ENCODE assay signal across 15 cellular contexts in the genomic region with DNA sequence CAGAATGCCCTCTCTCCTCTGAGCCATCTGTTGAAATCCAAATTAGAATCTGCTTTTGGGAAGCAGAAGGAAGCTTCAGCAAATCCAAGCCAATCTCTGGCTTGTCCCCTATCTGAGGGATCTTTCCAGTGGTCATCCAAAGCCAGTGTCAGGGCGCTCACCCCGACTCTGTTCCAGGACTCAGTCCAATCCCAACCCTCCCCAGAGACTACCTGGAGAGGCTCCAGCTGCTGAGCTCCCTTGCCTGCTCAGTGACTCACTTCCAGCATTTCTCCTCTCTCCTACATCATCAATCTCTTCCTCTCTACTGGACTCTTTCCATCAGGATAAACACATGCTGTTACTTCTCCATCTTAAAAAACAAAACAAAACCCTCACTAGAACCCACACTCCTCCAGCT. TPM values are rescaled to one million over a fixed set of nuclear protein-coding genes. Genes with fewer than 3 reads are reported as not detected.
DNase-seq lines count a peak whose midpoint lies in the region; ATAC-seq and TF ChIP-seq lines count a peak whose summit lies in the region.
"Had no signal": no experiment of that assay in that cellular context is flagged by ENCODE, and none has a peak within 500 bp of the region (broad histone marks: within the 10 kb centered on the region; RNA-seq: fewer than 3 reads in every experiment).

No MANE protein-coding gene starts in this region.

- H3K4me3 Mint-ChIP-seq in natural killer cell, result no peak overlapping the region
- H3K4me3 Mint-ChIP-seq in stimulated activated memory B cell treated with anti-CD40 and anti-IgM and Interleukin-4, amounts not matched to agents 10 μg/mL and 1 μg/mL and 100 μg/mL, for 72 hours, result no peak overlapping the region
- H3K4me3 Mint-ChIP-seq: CD4-positive, CD25-positive, alpha-beta regulatory T cell; dendritic cell treated with granulocyte-macrophage colony-stimulating factor and Interleukin-4, amounts not matched to agents 40 ng/mL and 50 ng/mL, for 4 days; immature natural killer cell; neural progenitor cell had no signal

- CTCF ChIA-PET in AG04449 (lab: Yijun Ruan, JAX) (interaction anchor here (0.7 to 10.2 kb wide), 8 partner anchors 9 to 286 kb away, joined by 3 to 128 read pairs (median 6); partner anchors contain the start of genes FBXL8, NOL3 and TRADD), HEK293 (lab: Yijun Ruan, JAX) (interaction anchor here (0.6 to 1.0 kb wide), 3 partner anchors 19 to 368 kb away, joined by 3 to 5 read pairs (median 3); no protein-coding TSS in a partner anchor)

- DNase-seq in AG04449 (ENCODE audit: low read depth, low spot score), result peak; percentile 44
- peak; percentile 91 to 92 for DNase-seq in cardiac fibroblast (ENCODE audit: low read depth in 2 of 2)
- peak; percentile 68 for DNase-seq in myocyte (ENCODE audit: low read depth)
- DNase-seq in psoas muscle, result no peak
- DNase-seq in natural killer cell, result no peak
- DNase-seq: CD4-positive, CD25-positive, alpha-beta regulatory T cell; immature natural killer cell; NCI-H510A; stimulated activated CD4-positive, alpha-beta T cell treated with anti-CD3 and anti-CD28 coated beads, Interleukin-4, amount 100 ng/mL, for 24 hours had no signal

- ATAC-seq in psoas muscle, result no peak
- ATAC-seq in natural killer cell, result no peak
- ATAC-seq in activated CD4-positive, CD25-positive, alpha-beta regulatory T cell treated with anti-CD3 and anti-CD28 coated beads, Interleukin-2, amount 50 U/mL, for 24 hours, result no peak
- ATAC-seq in stimulated activated memory B cell treated with anti-CD40 and anti-IgM and Interleukin-4, amounts not matched to agents 10 μg/mL and 1 μg/mL and 100 μg/mL, for 72 hours, result no peak

- intact Hi-C loops in psoas muscle (cut with DNase I), result no loop called here
- intact Hi-C loops in natural killer cell (cut with micrococcal nuclease), result no loop called here

- peaks cover 13 to 27% of the 10 kb centered on the region in 2 donors for H3K4me1 Mint-ChIP-seq in natural killer cell
- H3K4me1 Mint-ChIP-seq in stimulated activated memory B cell treated with anti-CD40 and anti-IgM and Interleukin-4, amounts not matched to agents 10 μg/mL and 1 μg/mL and 100 μg/mL, for 72 hours, result peaks cover 26% of the 10 kb centered on the region

- no peak overlapping the region for H3K27ac ChIP-seq in HEK293 (ENCODE audit: extremely low read depth, low read depth, low read length)
- no peak overlapping the region for H3K27ac ChIP-seq in psoas muscle
- H3K27ac ChIP-seq: neural progenitor cell, suprapubic skin had no signal

- H3K4me3 ChIP-seq in AG04449 (ENCODE audit: low read depth, low read length) (no peak overlapping the region), HEK293 (ENCODE audit: low read depth, low read length) (no peak overlapping the region), cardiac fibroblast (replicated peaks in 1 of 2; ENCODE audit: low read depth in 2 of 2, low read length in 2 of 2) (peak overlapping the region in 1 of 2 donors; percentile 32), psoas muscle (no peak overlapping the region)
- H3K4me3 ChIP-seq: neural progenitor cell, suprapubic skin had no signal

- H3K27me3 Mint-ChIP-seq in natural killer cell (ENCODE audit: low read depth in 2 of 2), result peaks cover 0 to 8% of the 10 kb centered on the region in 2 donors
- H3K27me3 Mint-ChIP-seq in stimulated activated memory B cell treated with anti-CD40 and anti-IgM and Interleukin-4, amounts not matched to agents 10 μg/mL and 1 μg/mL and 100 μg/mL, for 72 hours, result peaks cover 39% of the 10 kb centered on the region

- H3K27me3 ChIP-seq in psoas muscle (ENCODE audit: insufficient read depth in 3 of 3, low read length in 2 of 3), result no peaks in the 10 kb centered on the region
- H3K27me3 ChIP-seq: suprapubic skin had no signal

- H3K4me1 ChIP-seq in HEK293 (ENCODE audit: control insufficient read depth, insufficient read depth, low read length) (peaks cover 9% of the 10 kb centered on the region), psoas muscle (peaks cover 41% of the 10 kb centered on the region)

- TF ChIP-seq CTCF in AG04449 (IDR thresholded peaks at IDR 0.05; ENCODE audit: insufficient read depth, low read length, missing control alignments) (no peak), HEK293 (tag by site-specific recombination; IDR thresholded peaks at IDR 0.05) (no peak), cardiac fibroblast (IDR thresholded peaks at IDR 0.05; ENCODE audit: low read depth, low read length) (no peak), psoas muscle (IDR thresholded peaks at IDR 0.05) (no peak), natural killer cell (IDR thresholded peaks at IDR 0.05) (no peak)

- peaks cover 0 to 32% of the 10 kb centered on the region in 2 experiments; a peak in 1 of 3 replicates for H3K36me3 ChIP-seq in HEK293 (ENCODE audit: control insufficient read depth in 2 of 2, insufficient read depth in 1 of 2, low read length in 2 of 2)
- H3K36me3 ChIP-seq in psoas muscle (ENCODE audit: insufficient read depth in 1 of 2, low read depth in 1 of 2), result no peaks in the 10 kb centered on the region
- H3K36me3 ChIP-seq: neural progenitor cell, suprapubic skin had no signal

- no peaks in the 10 kb centered on the region for H3K36me3 Mint-ChIP-seq in natural killer cell
- no peaks in the 10 kb centered on the region for H3K36me3 Mint-ChIP-seq in stimulated activated memory B cell treated with anti-CD40 and anti-IgM and Interleukin-4, amounts not matched to agents 10 μg/mL and 1 μg/mL and 100 μg/mL, for 72 hours
- H3K36me3 Mint-ChIP-seq: CD4-positive, CD25-positive, alpha-beta regulatory T cell; immature natural killer cell had no signal

- H3K9me3 ChIP-seq in HEK293 (ENCODE audit: control insufficient read depth, insufficient read depth, low read depth, low read length), result no peaks in the 10 kb centered on the region
- H3K9me3 ChIP-seq in psoas muscle, result no peaks in the 10 kb centered on the region
- H3K9me3 ChIP-seq: suprapubic skin had no signal

- POLR2A ChIA-PET in AG04449 (lab: Yijun Ruan, JAX) (interaction anchor here (0.6 to 1.0 kb wide), 2 partner anchors 11 to 20 kb away, joined by 3 to 8 read pairs; partner anchors contain the start of gene NOL3), HEK293 (lab: Yijun Ruan, JAX) (interaction anchor here (0.7 kb wide), 1 partner anchor 206 kb away, joined by 7 read pairs; no protein-coding TSS in a partner anchor)

- 36 to 43% (median 37%) methylated on average over 2 of the region's 2 CpGs for WGBS in psoas muscle, 3 donors

- no peaks in the 10 kb centered on the region for H3K9me3 Mint-ChIP-seq in natural killer cell
- no peaks in the 10 kb centered on the region for H3K9me3 Mint-ChIP-seq in stimulated activated memory B cell treated with anti-CD40 and anti-IgM and Interleukin-4, amounts not matched to agents 10 μg/mL and 1 μg/mL and 100 μg/mL, for 72 hours
- H3K9me3 Mint-ChIP-seq: dendritic cell treated with granulocyte-macrophage colony-stimulating factor and Interleukin-4, amounts not matched to agents 40 ng/mL and 50 ng/mL, for 4 days; immature natural killer cell; neural progenitor cell had no signal

- H3K27ac Mint-ChIP-seq in natural killer cell, result no peak overlapping the region
- no peak overlapping the region for H3K27ac Mint-ChIP-seq in stimulated activated memory B cell treated with anti-CD40 and anti-IgM and Interleukin-4, amounts not matched to agents 10 μg/mL and 1 μg/mL and 100 μg/mL, for 72 hours
- H3K27ac Mint-ChIP-seq: CD4-positive, CD25-positive, alpha-beta regulatory T cell; dendritic cell treated with granulocyte-macrophage colony-stimulating factor and Interleukin-4, amounts not matched to agents 40 ng/mL and 50 ng/mL, for 4 days; immature natural killer cell; neural progenitor cell had no signal

TF ChIP-seq in HEK293, 187 proteins besides CTCF, POLR2A, EP300 and RAD21:
- TF ChIP-seq PRDM1 (tag by site-specific recombination; IDR thresholded peaks at IDR 0.05) (peak; percentile 64; the same call in 1 of the 2 replicates), FEZF1 (tag by site-specific recombination; IDR thresholded peaks at IDR 0.05) (no peak)

RNA-seq across cellular contexts. Expression of gene MATCAP1, which starts 2.4 kb away (rescaled TPM):
- total RNA-seq in myocyte (27.2 and 28.6 TPM in 2 replicates), psoas muscle (1 to 10 TPM; 5.9 to 8.0 (median 6.6) TPM), natural killer cell (10 to 100 TPM in 2 of 3 donors, 1 to 10 TPM in 1; 7.2 to 12.6 (median 10.9) TPM)
- 13.8 TPM for polyA plus RNA-seq in myocyte (2012)
- 1 to 10 TPM; 4.2 to 9.7 (median 4.5) TPM for polyA plus RNA-seq in psoas muscle

RNA-seq across cellular contexts. Expression of gene EXOC3L1, which starts 8.6 kb away (rescaled TPM):
- total RNA-seq in myocyte, result 0.99 and 2.1 TPM in 2 replicates
- polyA plus RNA-seq in myocyte (2012), result 0.45 TPM
- total RNA-seq in psoas muscle, result 1 to 10 TPM in 3 of 4 donors, under 1 TPM in 1; 0.91 to 1.9 (median 1.2) TPM
- 1 to 10 TPM in 1 of 3 donors, under 1 TPM in 2; 0.84 to 3.4 (median 0.97) TPM for polyA plus RNA-seq in psoas muscle
- not detected for total RNA-seq in natural killer cell
- polyA plus RNA-seq: immature natural killer cell had no signal

RNA-seq across cellular contexts. Expression of gene E2F4, which starts 10.6 kb away (rescaled TPM):
- total RNA-seq in myocyte (75.8 and 93.9 TPM in 2 replicates), psoas muscle (10 to 100 TPM; 22.6 to 56.2 (median 45.9) TPM), natural killer cell (10 to 100 TPM; 57.6 to 91.7 (median 74.5) TPM)
- polyA plus RNA-seq in myocyte (2012), result 35.6 TPM
- polyA plus RNA-seq in psoas muscle, result 100 to 1,000 TPM in 1 of 3 donors, 10 to 100 TPM in 2; 45.0 to 106 (median 67.3) TPM

RNA-seq across cellular contexts. Expression of gene NOL3, which starts 11.0 kb away (rescaled TPM):
- total RNA-seq in myocyte (70.9 and 86.5 TPM in 2 replicates), psoas muscle (100 to 1,000 TPM in 2 of 4 donors, 10 to 100 TPM in 2; 53.6 to 114 (median 88.0) TPM), natural killer cell (1 to 10 TPM in 2 of 3 donors, under 1 TPM in 1; 0.88 to 1.3 (median 1.3) TPM)
- 60.2 TPM for polyA plus RNA-seq in myocyte (2012)
- polyA plus RNA-seq in psoas muscle, result 100 to 1,000 TPM in 1 of 3 donors, 10 to 100 TPM in 2; 90.6 to 133 (median 93.9) TPM
- polyA plus RNA-seq: CD4-positive, CD25-positive, alpha-beta regulatory T cell had no signal

RNA-seq across cellular contexts. Expression of gene HSF4, which starts 16.8 kb away (rescaled TPM):
- 20.9 and 29.3 TPM in 2 replicates for total RNA-seq in myocyte
- 25.7 TPM for polyA plus RNA-seq in myocyte (2012)
- total RNA-seq in psoas muscle, result 10 to 100 TPM; 44.3 to 97.3 (median 57.6) TPM
- polyA plus RNA-seq in psoas muscle, result 10 to 100 TPM; 15.1 to 47.8 (median 47.4) TPM
- total RNA-seq in natural killer cell, result 1 to 10 TPM; 6.9 to 8.3 (median 7.3) TPM
- polyA plus RNA-seq: CD4-positive, CD25-positive, alpha-beta regulatory T cell; immature natural killer cell had no signal

Comparison
In these comparisons a context has a peak if more than half of its experiments do, and no peak if none do; other contexts are left out.
1. DNase-seq: peak in AG04449 (single experiment), cardiac fibroblast (2 of 2) and myocyte (single experiment); none in psoas muscle (0 of 2) and natural killer cell (single experiment).